In the genomic region with DNA sequence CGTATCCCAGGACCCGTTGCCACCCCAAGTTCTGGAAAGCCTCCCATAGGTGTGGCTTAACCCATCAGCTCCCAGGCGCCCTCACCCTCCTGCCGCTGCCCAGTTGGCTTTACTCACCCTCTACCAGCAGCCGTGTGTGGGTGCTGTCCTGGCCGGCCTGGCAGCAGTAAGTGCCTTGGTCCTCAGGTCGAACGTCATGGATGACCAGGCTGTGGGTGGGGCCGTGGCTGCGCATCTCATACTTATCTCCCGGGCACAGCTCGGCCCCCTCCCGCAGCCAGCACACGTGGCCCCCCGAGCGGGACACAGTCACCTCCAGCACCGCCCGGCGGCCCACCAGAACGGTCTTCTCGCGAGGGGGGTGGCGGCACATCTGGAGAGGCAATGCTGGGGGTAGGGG, we compare ENCODE assay signal across 9 cellular contexts. TPM values are rescaled to one million over a fixed set of nuclear protein-coding genes. Genes with fewer than 3 reads are reported as not detected.
A peak's percentile ranks its signal among the peaks of the same experiment; 100 is the strongest.
DNase-seq lines count a peak whose midpoint lies in the region; ATAC-seq lines count a peak whose summit lies in the region.
"Had no signal": no experiment of that assay in that cellular context is flagged by ENCODE, and none has a peak within 500 bp of the region (broad histone marks: within the 10 kb centered on the region; RNA-seq: fewer than 3 reads in every experiment).

No MANE protein-coding gene starts in this region.

- no peak for ATAC-seq in stimulated activated effector memory CD8-positive, alpha-beta T cell treated with anti-CD3 and anti-CD28 coated beads, Interleukin-12 subunit alpha, Interleukin-12 subunit beta, amount 100 ng/mL, for 72 hours
- ATAC-seq in GM21717 (IDR thresholded peaks at IDR 0.05; ENCODE audit: unreplicated experiment), result no peak

- H3K9me3 Mint-ChIP-seq in stimulated activated effector memory CD8-positive, alpha-beta T cell treated with anti-CD3 and anti-CD28 coated beads, Interleukin-12 subunit alpha, Interleukin-12 subunit beta, amount 100 ng/mL, for 72 hours, result no peaks in the 10 kb centered on the region

- H3K27ac Mint-ChIP-seq in stimulated activated effector memory CD8-positive, alpha-beta T cell treated with anti-CD3 and anti-CD28 coated beads, Interleukin-12 subunit alpha, Interleukin-12 subunit beta, amount 100 ng/mL, for 72 hours, result no peak overlapping the region

- peak overlapping the region; percentile 81 for H3K4me3 Mint-ChIP-seq in stimulated activated effector memory CD8-positive, alpha-beta T cell treated with anti-CD3 and anti-CD28 coated beads, Interleukin-12 subunit alpha, Interleukin-12 subunit beta, amount 100 ng/mL, for 72 hours

- DNase-seq in NCI-H1105 treated with DMSO at 0.1 percent for 48 hours (lab: John Stamatoyannopoulos, UW) (peak; percentile 9), NCI-H1105 (lab: John Stamatoyannopoulos, UW) (no peak), SK-N-DZ (ENCODE audit: low spot score) (peak; percentile 50), hepatic stellate cell (ENCODE audit: low spot score) (peak; percentile 68), RKO (ENCODE audit: low spot score) (no peak)
- no peak for DNase-seq in stimulated activated effector memory CD8-positive, alpha-beta T cell treated with anti-CD3 and anti-CD28 coated beads, Interleukin-12 subunit alpha, Interleukin-12 subunit beta, amount 100 ng/mL, for 72 hours (ENCODE audit: low spot score in 2 of 2)
- DNase-seq in activated effector memory CD4-positive, alpha-beta T cell treated with Interleukin-2 at 50 U/mL for 16 hours, result no peak

- H3K4me1 Mint-ChIP-seq in stimulated activated effector memory CD8-positive, alpha-beta T cell treated with anti-CD3 and anti-CD28 coated beads, Interleukin-12 subunit alpha, Interleukin-12 subunit beta, amount 100 ng/mL, for 72 hours, result peaks cover 12% of the 10 kb centered on the region

- H3K36me3 Mint-ChIP-seq in stimulated activated effector memory CD8-positive, alpha-beta T cell treated with anti-CD3 and anti-CD28 coated beads, Interleukin-12 subunit alpha, Interleukin-12 subunit beta, amount 100 ng/mL, for 72 hours, result no peaks in the 10 kb centered on the region

RNA-seq across cellular contexts. Expression of a gene that starts 7.6 kb away (rescaled TPM):
- polyA plus RNA-seq in SK-N-DZ (2014; cell fraction: cytosol; rRNA removed), result 29.0 and 33.6 TPM in 2 replicates
- polyA plus RNA-seq in SK-N-DZ (2014; cell fraction: nucleus; rRNA removed), result 28.0 and 28.4 TPM in 2 replicates
- polyA plus RNA-seq: endothelial cell of umbilical vein had no signal

RNA-seq across cellular contexts. Expression of a gene that starts 7.8 kb away (rescaled TPM):
- polyA plus RNA-seq in SK-N-DZ (2014; cell fraction: cytosol; rRNA removed), result 32.0 and 36.6 TPM in 2 replicates
- polyA plus RNA-seq in SK-N-DZ (2014; cell fraction: nucleus; rRNA removed), result 23.0 and 30.2 TPM in 2 replicates

RNA-seq across cellular contexts. Expression of a gene that starts 19.9 kb away (rescaled TPM):
- 57.4 and 69.0 TPM in 2 replicates for polyA plus RNA-seq in SK-N-DZ (2014; cell fraction: cytosol; rRNA removed)
- polyA plus RNA-seq in SK-N-DZ (2014; cell fraction: nucleus; rRNA removed), result 221 and 243 TPM in 2 replicates

RNA-seq across cellular contexts. Expression of a gene that starts 20.7 kb away (rescaled TPM):
- polyA plus RNA-seq in SK-N-DZ (2014; cell fraction: cytosol; rRNA removed), result 1.8 and 3.3 TPM in 2 replicates
- polyA plus RNA-seq in SK-N-DZ (2014; cell fraction: nucleus; rRNA removed), result 3.4 and 4.6 TPM in 2 replicates

RNA-seq across cellular contexts. Expression of a gene that starts 37.1 kb away (rescaled TPM):
- polyA plus RNA-seq in SK-N-DZ (2014; cell fraction: cytosol; rRNA removed), result 1.8 and 2.4 TPM in 2 replicates
- 4.6 and 8.0 TPM in 2 replicates for polyA plus RNA-seq in SK-N-DZ (2014; cell fraction: nucleus; rRNA removed)
- polyA plus RNA-seq: endothelial cell of umbilical vein had no signal

Comparison
In these comparisons a context has a peak if more than half of its experiments do, and no peak if none do; other contexts are left out.
1. DNase-seq: peak in NCI-H1105 treated with DMSO at 0.1 percent for 48 hours (single experiment), SK-N-DZ (single experiment) and hepatic stellate cell (single experiment); none in NCI-H1105 (single experiment), stimulated activated effector memory CD8-positive, alpha-beta T cell treated with anti-CD3 and anti-CD28 coated beads, Interleukin-12 subunit alpha, Interleukin-12 subunit beta, amount 100 ng/mL, for 72 hours (0 of 2), activated effector memory CD4-positive, alpha-beta T cell treated with Interleukin-2 at 50 U/mL for 16 hours (single experiment) and RKO (single experiment).